Comparison of ENCODE assay signal across 8 cellular contexts in the genomic region with DNA sequence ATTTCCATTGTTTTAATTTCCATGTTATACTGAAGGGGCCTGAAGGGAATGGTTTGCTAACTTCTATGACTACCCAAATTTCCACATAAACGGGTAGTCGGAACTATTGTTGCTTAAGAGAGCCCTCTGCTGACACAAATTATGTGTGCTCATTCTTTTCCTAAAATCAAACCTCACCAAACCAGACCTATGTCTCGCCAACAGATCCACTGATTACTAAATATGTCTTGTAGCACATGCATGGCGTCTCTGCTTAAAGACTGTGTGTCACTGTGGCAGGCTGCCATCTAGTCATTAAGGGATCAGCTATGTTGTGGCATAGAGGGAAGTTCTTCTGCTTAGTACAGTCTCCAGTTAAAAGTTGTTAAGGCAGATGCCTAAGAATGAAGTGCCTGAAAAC. TPM values are rescaled to one million over a fixed set of nuclear protein-coding genes. Genes with fewer than 3 reads are reported as not detected.
DNase-seq lines count a peak whose midpoint lies in the region; ATAC-seq and TF ChIP-seq lines count a peak whose summit lies in the region.

No MANE protein-coding gene starts in this region.

- H3K4me1 ChIP-seq in OCI-LY3 (ENCODE audit: low read length) (peaks cover 51% of the 10 kb centered on the region), fibroblast of lung (ENCODE audit: control insufficient read depth, extremely low read depth, insufficient read depth, low read length) (no peaks in the 10 kb centered on the region), trophoblast cell (ENCODE audit: control insufficient read depth in 1 of 2, insufficient read depth in 2 of 2, low read length in 2 of 2) (no peaks in the 10 kb centered on the region)

- no peak overlapping the region for H3K27ac Mint-ChIP-seq in activated CD4-positive, alpha-beta T cell treated with anti-CD3 and anti-CD28 coated beads, Interleukin-2, amount 10 ng/mL, durations not matched to agents 24 days and 14 days
- no peak overlapping the region for H3K27ac Mint-ChIP-seq in glutamatergic neuron (ENCODE audit: unreplicated experiment)

- no peaks in the 10 kb centered on the region for H3K36me3 Mint-ChIP-seq in activated CD4-positive, alpha-beta T cell treated with anti-CD3 and anti-CD28 coated beads, Interleukin-2, amount 10 ng/mL, durations not matched to agents 24 days and 14 days (ENCODE audit: low read depth)
- H3K36me3 Mint-ChIP-seq in glutamatergic neuron (ENCODE audit: unreplicated experiment) = no peaks in the 10 kb centered on the region

- no peaks in the 10 kb centered on the region for H3K9me3 ChIP-seq in OCI-LY3 (ENCODE audit: insufficient read depth, low read length)
- H3K9me3 ChIP-seq in fibroblast of lung (ENCODE audit: control insufficient read depth, insufficient read depth, low read depth, low read length) = no peaks in the 10 kb centered on the region
- H3K9me3 ChIP-seq in trophoblast cell (ENCODE audit: insufficient read depth, low read depth, low read length) = no peaks in the 10 kb centered on the region

- H3K4me2 ChIP-seq in OCI-LY3 (ENCODE audit: low read length) (peak overlapping the region; percentile 35; the same call in 1 of the 2 replicates), fibroblast of lung (ENCODE audit: extremely low read depth, insufficient read depth, low read length) (no peak overlapping the region), trophoblast cell (ENCODE audit: low read length) (no peak overlapping the region)

- H3K27ac ChIP-seq in OCI-LY3 (ENCODE audit: low read length) = no peak overlapping the region
- H3K27ac ChIP-seq in fibroblast of lung (ENCODE audit: insufficient read depth, low read length) = no peak overlapping the region
- H3K27ac ChIP-seq in trophoblast cell (ENCODE audit: low read depth, low read length) = no peak overlapping the region

- H3K27me3 ChIP-seq in OCI-LY3 (ENCODE audit: low read depth, low read length) (no peaks in the 10 kb centered on the region), fibroblast of lung (ENCODE audit: control insufficient read depth, insufficient read depth, low read length) (no peaks in the 10 kb centered on the region), trophoblast cell (ENCODE audit: insufficient read depth, low read length) (no peaks in the 10 kb centered on the region)

- WGBS in trophoblast cell (ENCODE audit: extremely low coverage, insufficient coverage, insufficient read length) = no CpG with 5 or more reads among the region's 4 CpGs

- H2BK5ac ChIP-seq in trophoblast cell (ENCODE audit: low read depth, low read length, poor library complexity) = no peak overlapping the region

- peaks cover 2% of the 10 kb centered on the region for H3K4me1 Mint-ChIP-seq in activated CD4-positive, alpha-beta T cell treated with anti-CD3 and anti-CD28 coated beads, Interleukin-2, amount 10 ng/mL, durations not matched to agents 24 days and 14 days
- H3K4me1 Mint-ChIP-seq in glutamatergic neuron (ENCODE audit: low read depth, unreplicated experiment) = peaks cover 12% of the 10 kb centered on the region

- no peak for TF ChIP-seq POLR2A in GM18505 (IDR thresholded peaks at IDR 0.05; ENCODE audit: borderline replicate concordance, extremely low read depth, insufficient read depth, insufficient read length)

- H4K12ac ChIP-seq in trophoblast cell (ENCODE audit: low read depth, low read length) = no peak overlapping the region

- H3K4me3 ChIP-seq in OCI-LY3 (ENCODE audit: low read length) (no peak overlapping the region), fibroblast of lung (replicated peaks in 1 of 4; ENCODE audit: control extremely low read depth in 1 of 4, insufficient read depth in 1 of 4, low read depth in 3 of 4, low read length in 4 of 4) (no peak overlapping the region), trophoblast cell (ENCODE audit: low read depth, low read length) (no peak overlapping the region)

- H3K14ac ChIP-seq in trophoblast cell (ENCODE audit: low read length) = no peak overlapping the region

- H2AK5ac ChIP-seq in trophoblast cell (ENCODE audit: low read length) = no peak overlapping the region

- H3K79me2 ChIP-seq in OCI-LY3 (ENCODE audit: low read length) = no peaks in the 10 kb centered on the region
- H3K79me2 ChIP-seq in fibroblast of lung (ENCODE audit: control insufficient read depth, insufficient read depth, low read length) = no peaks in the 10 kb centered on the region
- no peaks in the 10 kb centered on the region for H3K79me2 ChIP-seq in trophoblast cell (ENCODE audit: control insufficient read depth, insufficient read depth, low read length, poor library complexity)

- H3K4ac ChIP-seq in trophoblast cell (ENCODE audit: low read depth, low read length) = no peak overlapping the region

- no peaks in the 10 kb centered on the region for H3K9me3 Mint-ChIP-seq in activated CD4-positive, alpha-beta T cell treated with anti-CD3 and anti-CD28 coated beads, Interleukin-2, amount 10 ng/mL, durations not matched to agents 24 days and 14 days
- no peaks in the 10 kb centered on the region for H3K9me3 Mint-ChIP-seq in glutamatergic neuron (ENCODE audit: unreplicated experiment)

- no peak overlapping the region for H2BK12ac ChIP-seq in trophoblast cell (ENCODE audit: low read length)

- ATAC-seq in GM18505 (IDR thresholded peaks at IDR 0.05; ENCODE audit: unreplicated experiment) = no peak

- no peak overlapping the region for H3K23ac ChIP-seq in trophoblast cell (ENCODE audit: low read length)

- H3K79me1 ChIP-seq in trophoblast cell (ENCODE audit: low read length) = no peaks in the 10 kb centered on the region

- H2AFZ ChIP-seq in OCI-LY3 (ENCODE audit: low read depth, low read length) (peak overlapping the region; percentile 65), fibroblast of lung (ENCODE audit: low read length) (no peak overlapping the region), trophoblast cell (ENCODE audit: insufficient read depth, low read length, poor library complexity) (no peak overlapping the region)

- H3K18ac ChIP-seq in trophoblast cell (ENCODE audit: low read length) = no peak overlapping the region

- no peak overlapping the region for H3K4me3 Mint-ChIP-seq in activated CD4-positive, alpha-beta T cell treated with anti-CD3 and anti-CD28 coated beads, Interleukin-2, amount 10 ng/mL, durations not matched to agents 24 days and 14 days
- H3K4me3 Mint-ChIP-seq in glutamatergic neuron (ENCODE audit: unreplicated experiment) = no peak overlapping the region

- no peak overlapping the region; the same call in 1 of the 2 replicates for H3K9ac ChIP-seq in OCI-LY3 (ENCODE audit: low read length)
- H3K9ac ChIP-seq in fibroblast of lung (ENCODE audit: insufficient read depth, low read length) = no peak overlapping the region
- no peak overlapping the region for H3K9ac ChIP-seq in trophoblast cell (ENCODE audit: low read length)

- H3K36me3 ChIP-seq in OCI-LY3 (replicated peaks; ENCODE audit: low read depth, low read length) (no peaks in the 10 kb centered on the region), fibroblast of lung (ENCODE audit: control insufficient read depth, insufficient read depth, low read length) (no peaks in the 10 kb centered on the region), trophoblast cell (ENCODE audit: control insufficient read depth in 1 of 2, insufficient read depth in 2 of 2, low read length in 2 of 2) (no peaks in the 10 kb centered on the region)

- no peaks in the 10 kb centered on the region for H3K27me3 Mint-ChIP-seq in activated CD4-positive, alpha-beta T cell treated with anti-CD3 and anti-CD28 coated beads, Interleukin-2, amount 10 ng/mL, durations not matched to agents 24 days and 14 days
- H3K27me3 Mint-ChIP-seq in glutamatergic neuron (ENCODE audit: unreplicated experiment) = no peaks in the 10 kb centered on the region

- H4K91ac ChIP-seq in trophoblast cell (ENCODE audit: low read depth, low read length) = no peak overlapping the region

- H4K20me1 ChIP-seq in OCI-LY3 (ENCODE audit: insufficient read depth, low read length) (no peaks in the 10 kb centered on the region), fibroblast of lung (ENCODE audit: control insufficient read depth, extremely low read depth, insufficient read depth, low read length) (no peaks in the 10 kb centered on the region)

- intact Hi-C loops in activated CD4-positive, alpha-beta T cell treated with anti-CD3 and anti-CD28 coated beads, Interleukin-2, amount 10 ng/mL, durations not matched to agents 24 days and 14 days (cut with micrococcal nuclease) = loop anchor here (1.0 to 5.0 kb wide), 2 partner anchors 119 to 361 kb away; no protein-coding TSS in a partner anchor

- TF ChIP-seq CTCF in OCI-LY3 (IDR thresholded peaks at IDR 0.05; ENCODE audit: low read depth, low read length) (peak; percentile 67), fibroblast of lung (conservative IDR thresholded peaks at IDR 0.05 in 1 of 2, IDR thresholded peaks at IDR 0.05 in 1 of 2; ENCODE audit: low read depth in 1 of 2, low read length in 2 of 2) (peak; percentile 38 to 43), glutamatergic neuron (IDR thresholded peaks at IDR 0.05; ENCODE audit: partially characterized antibody, unreplicated experiment) (no peak)

- no peak overlapping the region for H4K8ac ChIP-seq in trophoblast cell (ENCODE audit: low read depth, low read length)

- DNase-seq in activated CD4-positive, alpha-beta T cell treated with anti-CD3 and anti-CD28 coated beads, Interleukin-2, amount 10 ng/mL, durations not matched to agents 24 days and 14 days = peak; percentile 51
- DNase-seq in activated CD4-positive, alpha-beta T cell treated with anti-CD3 and anti-CD28 coated beads for 48 hours = no peak
- DNase-seq in fibroblast of lung (ENCODE audit: low read depth in 2 of 2) (peak; percentile 44 to 72), trophoblast cell (peak; percentile 15 to 63), glutamatergic neuron (no peak), NCI-H146 (lab: John Stamatoyannopoulos, UW) (no peak)

- no peak overlapping the region for H2BK120ac ChIP-seq in trophoblast cell (ENCODE audit: insufficient read depth, low read length, poor library complexity)

RNA-seq across cellular contexts. Expression of a gene that starts 25.1 kb away (rescaled TPM):
- 3.1 and 4.2 TPM in 2 replicates for total RNA-seq in activated CD4-positive, alpha-beta T cell treated with anti-CD3 and anti-CD28 coated beads, Interleukin-2, amount 10 ng/mL, durations not matched to agents 24 days and 14 days
- 17.0 and 21.3 TPM in 2 replicates for total RNA-seq in fibroblast of lung
- polyA plus RNA-seq in fibroblast of lung = 15.9 and 19.9 TPM in 2 replicates
- polyA plus RNA-seq in fibroblast of lung (2012) = 15.2 and 20.0 TPM in 2 replicates
- polyA minus RNA-seq in fibroblast of lung (ENCODE audit: low replicate concordance) = 1.3 and 3.2 TPM in 2 replicates
- 15.2 and 20.3 TPM in 2 replicates for polyA plus RNA-seq in trophoblast cell (2013)
- 2.6 TPM for total RNA-seq in glutamatergic neuron (ENCODE audit: unreplicated experiment)

RNA-seq across cellular contexts. Expression of a gene that starts 32.6 kb away (rescaled TPM):
- not detected in 2 replicates for total RNA-seq in activated CD4-positive, alpha-beta T cell treated with anti-CD3 and anti-CD28 coated beads, Interleukin-2, amount 10 ng/mL, durations not matched to agents 24 days and 14 days
- total RNA-seq in fibroblast of lung = not detected in 2 replicates
- polyA plus RNA-seq in fibroblast of lung = not detected in 2 replicates
- polyA plus RNA-seq in fibroblast of lung (2012) = not detected in 2 replicates
- not detected in 2 replicates for polyA minus RNA-seq in fibroblast of lung (ENCODE audit: low replicate concordance)
- not detected in 2 replicates for polyA plus RNA-seq in trophoblast cell (2013)
- total RNA-seq in glutamatergic neuron (ENCODE audit: unreplicated experiment) = not detected

Comparison
In these comparisons a context has a peak if more than half of its experiments do, and no peak if none do; other contexts are left out.
1. DNase-seq: peak in activated CD4-positive, alpha-beta T cell treated with anti-CD3 and anti-CD28 coated beads, Interleukin-2, amount 10 ng/mL, durations not matched to agents 24 days and 14 days (single experiment), fibroblast of lung (2 of 2) and trophoblast cell (2 of 2); none in activated CD4-positive, alpha-beta T cell treated with anti-CD3 and anti-CD28 coated beads for 48 hours (single experiment), glutamatergic neuron (single experiment) and NCI-H146 (single experiment).